ENCODE assay signal across 19 cellular contexts in the genomic region with DNA sequence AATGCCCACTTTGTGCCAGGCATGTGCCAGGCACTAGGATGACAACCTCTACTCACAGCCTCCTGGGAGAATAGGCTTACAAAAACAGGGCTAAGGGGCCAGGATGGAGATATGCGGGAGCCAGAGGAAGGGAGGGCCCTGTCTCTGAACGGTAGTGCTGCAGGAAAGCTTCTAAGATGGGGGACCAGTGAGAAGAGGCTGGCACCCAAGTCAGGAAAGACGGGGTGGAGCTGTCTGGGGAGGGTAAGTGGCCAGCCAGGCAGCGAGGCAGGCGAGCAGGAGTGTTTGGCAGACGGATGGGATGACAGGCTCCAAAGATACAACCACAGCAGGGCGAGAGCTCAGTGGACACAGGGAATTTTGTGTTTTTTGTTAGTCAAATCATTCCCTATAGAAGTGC. TPM values are rescaled to one million over a fixed set of nuclear protein-coding genes. Genes with fewer than 3 reads are reported as not detected.
DNase-seq lines count a peak whose midpoint lies in the region; ATAC-seq and TF ChIP-seq lines count a peak whose summit lies in the region.
"Had no signal": no experiment of that assay in that cellular context is flagged by ENCODE, and none has a peak within 500 bp of the region (broad histone marks: within the 10 kb centered on the region; RNA-seq: fewer than 3 reads in every experiment).

No MANE protein-coding gene starts in this region.

- H3K9me3 ChIP-seq in PC-9 (ENCODE audit: insufficient read depth, low read depth) (no peaks in the 10 kb centered on the region), lung (ENCODE audit: control insufficient read depth in 2 of 2, insufficient read depth in 1 of 2, low read length in 1 of 2) (no peaks in the 10 kb centered on the region), subcutaneous abdominal adipose tissue (ENCODE audit: control insufficient read depth in 5 of 5, low read length in 5 of 5) (no peaks in the 10 kb centered on the region)
- H3K9me3 ChIP-seq: BLaER1 had no signal

- H3K4me1 ChIP-seq in PC-9 (replicated peaks; ENCODE audit: insufficient read depth): peaks cover 52% of the 10 kb centered on the region
- H3K4me1 ChIP-seq in lung (ENCODE audit: control insufficient read depth in 2 of 2, insufficient read depth in 2 of 2, low read length in 2 of 2): peaks cover 13 to 22% of the 10 kb centered on the region in 2 donors
- H3K4me1 ChIP-seq in subcutaneous abdominal adipose tissue (ENCODE audit: control insufficient read depth in 5 of 5, insufficient read depth in 5 of 5, low read length in 5 of 5): peaks cover 0 to 40% (median 13%) of the 10 kb centered on the region in 5 donors

- POLR2A ChIA-PET in PC-9 (lab: Charles Lee; ENCODE audit: unreplicated experiment): no interaction called here

- CTCF ChIA-PET in PC-9 (lab: Charles Lee): interaction anchor here (0.7 kb wide), 1 partner anchor 16 kb away, joined by 5 read pairs; no protein-coding TSS in a partner anchor

- H3K9ac ChIP-seq in subcutaneous abdominal adipose tissue (ENCODE audit: low read length in 5 of 5): no peak overlapping the region
- H3K9ac ChIP-seq: BLaER1, KMS-11 had no signal

- no TSS peak for BruUV-seq in PC-9 (replicated peaks; lab: Mats Ljungman, UMichigan)

- TF ChIP-seq CTCF in PC-9 (conservative IDR thresholded peaks at IDR 0.05) (no peak), lung (IDR thresholded peaks at IDR 0.05; ENCODE audit: control extremely low read depth, extremely low read depth) (no peak)

- H3K79me2 ChIP-seq in PC-9 (ENCODE audit: low read depth): peaks cover 12% of the 10 kb centered on the region

- H3K36me3 ChIP-seq in PC-9 (ENCODE audit: low read depth) (0 out of 2 replicates have a peak, but pooled peaks cover 7% of the 10 kb centered on the region), lung (ENCODE audit: control insufficient read depth in 2 of 2, insufficient read depth in 2 of 2, low read length in 2 of 2) (peaks cover 6 to 19% of the 10 kb centered on the region in 2 donors), subcutaneous abdominal adipose tissue (ENCODE audit: control insufficient read depth in 5 of 5, insufficient read depth in 5 of 5, low read length in 5 of 5) (peaks cover 4 to 31% (median 27%) of the 10 kb centered on the region in 5 donors)

- peak overlapping the region; percentile 46; the same call in 1 of the 2 replicates for H3K4me3 ChIP-seq in PC-9
- no peak overlapping the region for H3K4me3 ChIP-seq in lung
- no peak overlapping the region for H3K4me3 ChIP-seq in subcutaneous abdominal adipose tissue (ENCODE audit: low read depth in 1 of 5, low read length in 5 of 5)
- H3K4me3 ChIP-seq: BLaER1 had no signal

- DNase-seq in PC-9 (no peak), cerebellar cortex (ENCODE audit: low spot score) (peak; percentile 58), lung (ENCODE audit: low spot score) (no peak), D341Med (ENCODE audit: low spot score) (no peak), SHP77 treated with DMSO at 0.1 percent for 48 hours (lab: John Stamatoyannopoulos, UW) (no peak)
- DNase-seq: activated CD4-positive, alpha-beta T cell treated with anti-CD3 and anti-CD28 coated beads for 48 hours; activated T-cell treated with anti-CD3 and anti-CD28 coated beads, Interleukin-2, amount 50 U/mL, for 1 hour; DND-41; erythroblast; HCEC 1CT; NCI-H1436 treated with DMSO at 0.1 percent for 48 hours; SHP77; stimulated activated CD4-positive, alpha-beta T cell treated with anti-CD3 and anti-CD28 coated beads, Interleukin-2, amount 100 ng/mL, for 24 hours had no signal

- peak overlapping the region; percentile 39; the same call in 1 of the 2 replicates for H2AFZ ChIP-seq in PC-9

- no peak for ATAC-seq in lung (ENCODE audit: insufficient read depth, low FRiP score)
- no peak for ATAC-seq in GM21526 (IDR thresholded peaks at IDR 0.05; ENCODE audit: low FRiP score, unreplicated experiment)
- ATAC-seq in HG03025 (IDR thresholded peaks at IDR 0.05; ENCODE audit: low FRiP score, unreplicated experiment): no peak

- H3K27ac ChIP-seq in PC-9 (peak overlapping the region; percentile 91), lung (ENCODE audit: low read depth in 1 of 2, low read length in 1 of 2) (peak overlapping the region; percentile 5 to 26), subcutaneous abdominal adipose tissue (ENCODE audit: low read depth, low read length) (peak overlapping the region; percentile 40)
- H3K27ac ChIP-seq: BLaER1, HL-60, KMS-11 had no signal

- H3K27me3 ChIP-seq in PC-9 (ENCODE audit: insufficient read depth, low read depth) (no peaks in the 10 kb centered on the region), lung (ENCODE audit: control insufficient read depth, insufficient read depth) (no peaks in the 10 kb centered on the region), subcutaneous abdominal adipose tissue (ENCODE audit: control insufficient read depth in 5 of 5, insufficient read depth in 4 of 5, low read length in 5 of 5) (no peaks in the 10 kb centered on the region)
- H3K27me3 ChIP-seq: BLaER1 had no signal

- no peaks in the 10 kb centered on the region for H3K9me2 ChIP-seq in PC-9 (ENCODE audit: insufficient read depth)

- H3F3A ChIP-seq in PC-9 (ENCODE audit: insufficient read depth, low read depth): peaks cover 37% of the 10 kb centered on the region

- H3K4me2 ChIP-seq in PC-9: peak overlapping the region; percentile 78
- H3K4me2 ChIP-seq: BLaER1, KMS-11 had no signal

- 71 to 79% methylated on average over 7 of the region's 7 CpGs for WGBS in lung, 2 donors

- no peaks in the 10 kb centered on the region for H4K20me1 ChIP-seq in PC-9 (ENCODE audit: insufficient read depth)

- intact Hi-C loops in PC-9 (cut with micrococcal nuclease; ENCODE audit: unreplicated experiment): no loop called here

RNA-seq across cellular contexts. Expression of gene GPI, which starts 44.7 kb away (rescaled TPM):
- 365 and 522 TPM in 2 replicates for total RNA-seq in PC-9 (2021)
- total RNA-seq in lung: 100 to 1,000 TPM in 1 of 2 donors, 10 to 100 TPM in 1; 91.3 to 225 TPM
- 100 to 1,000 TPM in 1 of 2 donors, 10 to 100 TPM in 1; 79.8 to 151 TPM for polyA plus RNA-seq in lung

Comparison
In these comparisons a context has a peak if more than half of its experiments do, and no peak if none do; other contexts are left out.
1. H3K27ac ChIP-seq: peak in every context shown above with its lines; median percentile 91 in PC-9; 40 in subcutaneous abdominal adipose tissue; 16 in lung.